In genomic region chr2:18940184-18940583, GRCh38 we compare ENCODE assay signal across 14 cellular contexts.
A peak's percentile ranks its signal among the peaks of the same experiment; 100 is the strongest.
DNase-seq lines count a peak whose midpoint lies in the region; ATAC-seq lines count a peak whose summit lies in the region.
"Had no signal": no experiment of that assay in that cellular context is flagged by ENCODE, and none has a peak within 500 bp of the region (broad histone marks: within the 10 kb centered on the region; RNA-seq: fewer than 3 reads in every experiment).

No MANE protein-coding gene starts in this region.

- no peaks in the 10 kb centered on the region for H3K9me3 Mint-ChIP-seq in activated T-helper 17 cell treated with anti-CD3 and anti-CD28 coated beads, Interleukin-2, amount 50 U/mL, for 72 hours
- H3K9me3 Mint-ChIP-seq: CD4-positive, CD25-positive, alpha-beta regulatory T cell had no signal

- no peaks in the 10 kb centered on the region for H3K4me1 Mint-ChIP-seq in activated T-helper 17 cell treated with anti-CD3 and anti-CD28 coated beads, Interleukin-2, amount 50 U/mL, for 72 hours
- H3K4me1 Mint-ChIP-seq: CD4-positive, CD25-positive, alpha-beta regulatory T cell had no signal

- H3K4me3 Mint-ChIP-seq in activated T-helper 17 cell treated with anti-CD3 and anti-CD28 coated beads, Interleukin-2, amount 50 U/mL, for 72 hours, result no peak overlapping the region
- H3K4me3 Mint-ChIP-seq: CD4-positive, CD25-positive, alpha-beta regulatory T cell; naive thymus-derived CD4-positive, alpha-beta T cell had no signal

- no peaks in the 10 kb centered on the region for H3K36me3 Mint-ChIP-seq in activated T-helper 17 cell treated with anti-CD3 and anti-CD28 coated beads, Interleukin-2, amount 50 U/mL, for 72 hours (ENCODE audit: low read depth)
- H3K36me3 Mint-ChIP-seq: CD4-positive, CD25-positive, alpha-beta regulatory T cell had no signal

- H3K27ac Mint-ChIP-seq in activated T-helper 17 cell treated with anti-CD3 and anti-CD28 coated beads, Interleukin-2, amount 50 U/mL, for 72 hours, result no peak overlapping the region
- H3K27ac Mint-ChIP-seq: CD4-positive, CD25-positive, alpha-beta regulatory T cell; naive thymus-derived CD4-positive, alpha-beta T cell had no signal

- H3K27me3 Mint-ChIP-seq in activated T-helper 17 cell treated with anti-CD3 and anti-CD28 coated beads, Interleukin-2, amount 50 U/mL, for 72 hours, result no peaks in the 10 kb centered on the region
- H3K27me3 Mint-ChIP-seq: CD4-positive, CD25-positive, alpha-beta regulatory T cell; naive thymus-derived CD4-positive, alpha-beta T cell had no signal

- DNase-seq in RPMI8226 (peak; percentile 42), amygdala (lab: John Stamatoyannopoulos, UW) (no peak), kidney glomerular epithelial cell (lab: John Stamatoyannopoulos, UW) (no peak)
- no peak for DNase-seq in stimulated activated CD4-positive, alpha-beta T cell treated with anti-CD3 and anti-CD28 coated beads, Interleukin-2, amount 100 ng/mL, for 24 hours
- DNase-seq: activated CD8-positive, alpha-beta memory T cell treated with anti-CD3 and anti-CD28 coated beads, Interleukin-2, amount 50 U/mL, for 48 hours; aorta; CD4-positive, CD25-positive, alpha-beta regulatory T cell; foreskin keratinocyte; kidney; naive thymus-derived CD4-positive, alpha-beta T cell had no signal

- ATAC-seq in GM18870 (IDR thresholded peaks at IDR 0.05; ENCODE audit: unreplicated experiment) (peak; percentile 84), GM21526 (IDR thresholded peaks at IDR 0.05; ENCODE audit: low FRiP score, unreplicated experiment) (peak; percentile 96), HG03095 (IDR thresholded peaks at IDR 0.05; ENCODE audit: unreplicated experiment) (peak; percentile 88)
- no peak for ATAC-seq in activated T-helper 17 cell treated with anti-CD3 and anti-CD28 coated beads, Interleukin-2, amount 50 U/mL, for 72 hours (replicated peaks)
- ATAC-seq: foreskin keratinocyte; naive thymus-derived CD4-positive, alpha-beta T cell had no signal
